ENCODE assay signal across 28 cellular contexts in genomic region chr19:48213959-48214358, GRCh38. TPM values are rescaled to one million over a fixed set of nuclear protein-coding genes. Genes with fewer than 3 reads are reported as not detected.
"Had no signal": no experiment of that assay in that cellular context is flagged by ENCODE, and none has a peak within 500 bp of the region (broad histone marks: within the 10 kb centered on the region; RNA-seq: fewer than 3 reads in every experiment).

No MANE protein-coding gene starts in this region.

- DNase-seq: activated CD4-positive, alpha-beta memory T cell treated with anti-CD3 and anti-CD28 coated beads, Interleukin-2, amount 10 ng/mL, durations not matched to agents 7 days and 5 days; activated CD4-positive, alpha-beta T cell treated with anti-CD3 and anti-CD28 coated beads, Interleukin-2, amount 10 ng/mL, durations not matched to agents 7 days and 5 days; activated CD4-positive, CD25-positive, alpha-beta regulatory T cell; activated gamma-delta T cell; activated naive CD4-positive, alpha-beta T cell treated with anti-CD3 and anti-CD28 coated beads for 36 hours; activated T-cell treated with anti-CD3 and anti-CD28 coated beads for 4 hours; amygdala; caudate nucleus; KG1; NCI-H1048; NCI-H1417; NCI-H1694; NCI-H2029; NCI-H2107; NCI-H2171 treated with DMSO at 0.1 percent for 48 hours; NCI-H510A treated with DMSO at 0.1 percent for 48 hours; NCI-H69; NK-92 treated with Interleukin-12 subunit alpha and Interleukin-12 subunit beta, amount 100 ng/mL, for 24 hours; OCI-M1; RPMI8226; T-helper 1 cell had no signal

- H3K27ac Mint-ChIP-seq: activated CD4-positive, alpha-beta memory T cell treated with anti-CD3 and anti-CD28 coated beads, Interleukin-2, amount 10 ng/mL, durations not matched to agents 7 days and 5 days; activated CD4-positive, alpha-beta T cell treated with anti-CD3 and anti-CD28 coated beads, Interleukin-2, amount 10 ng/mL, durations not matched to agents 7 days and 5 days; activated naive CD4-positive, alpha-beta T cell treated with anti-CD3 and anti-CD28 coated beads for 36 hours; activated naive CD8-positive, alpha-beta T cell had no signal

- H3K9me3 Mint-ChIP-seq: activated CD4-positive, alpha-beta memory T cell treated with anti-CD3 and anti-CD28 coated beads, Interleukin-2, amount 10 ng/mL, durations not matched to agents 7 days and 5 days; activated CD4-positive, alpha-beta T cell treated with anti-CD3 and anti-CD28 coated beads, Interleukin-2, amount 10 ng/mL, durations not matched to agents 7 days and 5 days; activated naive CD4-positive, alpha-beta T cell treated with anti-CD3 and anti-CD28 coated beads for 36 hours; IgD-negative memory B cell had no signal

- ATAC-seq: Panc1, Right ventricle myocardium inferior had no signal

- H3K4me3 ChIP-seq: SK-N-MC had no signal

- H3K27me3 Mint-ChIP-seq: activated CD4-positive, alpha-beta memory T cell treated with anti-CD3 and anti-CD28 coated beads, Interleukin-2, amount 10 ng/mL, durations not matched to agents 7 days and 5 days; activated CD4-positive, alpha-beta T cell treated with anti-CD3 and anti-CD28 coated beads, Interleukin-2, amount 10 ng/mL, durations not matched to agents 7 days and 5 days; activated naive CD8-positive, alpha-beta T cell; IgD-negative memory B cell had no signal

- H3K4me3 Mint-ChIP-seq: activated CD4-positive, alpha-beta memory T cell treated with anti-CD3 and anti-CD28 coated beads, Interleukin-2, amount 10 ng/mL, durations not matched to agents 7 days and 5 days; activated CD4-positive, alpha-beta T cell treated with anti-CD3 and anti-CD28 coated beads, Interleukin-2, amount 10 ng/mL, durations not matched to agents 7 days and 5 days; activated naive CD4-positive, alpha-beta T cell treated with anti-CD3 and anti-CD28 coated beads for 36 hours; activated naive CD8-positive, alpha-beta T cell; IgD-negative memory B cell had no signal

- H3K27ac ChIP-seq: SK-N-MC, VCaP had no signal

RNA-seq across cellular contexts. Expression of gene ZNF114, which starts 55.9 kb away (rescaled TPM):
- total RNA-seq: activated CD4-positive, alpha-beta T cell treated with anti-CD3 and anti-CD28 coated beads, Interleukin-2, amount 10 ng/mL, durations not matched to agents 7 days and 5 days; activated naive CD4-positive, alpha-beta T cell treated with anti-CD3 and anti-CD28 coated beads for 36 hours; LHCN-M2 had no signal
